ENCODE assay signal across 24 cellular contexts in genomic region chr17:50549256-50549941, GRCh38. TPM values are rescaled to one million over a fixed set of nuclear protein-coding genes. Genes with fewer than 3 reads are reported as not detected.
A peak's percentile ranks its signal among the peaks of the same experiment; 100 is the strongest.
DNase-seq lines count a peak whose midpoint lies in the region; ATAC-seq, FAIRE-seq and TF ChIP-seq lines count a peak whose summit lies in the region.
"Had no signal": no experiment of that assay in that cellular context is flagged by ENCODE, and none has a peak within 500 bp of the region (broad histone marks: within the 10 kb centered on the region; RNA-seq: fewer than 3 reads in every experiment).

No MANE protein-coding gene starts in this region.

- no peak overlapping the region for H3K27ac ChIP-seq in CD8-positive, alpha-beta memory T cell (ENCODE audit: low read depth, low read length)
- H3K27ac ChIP-seq in IMR-90 (ENCODE audit: insufficient read depth, low read length) = no peak overlapping the region
- H3K27ac ChIP-seq in K562 (ENCODE audit: extremely low read depth, low read depth, low read length) = no peak overlapping the region
- H3K27ac ChIP-seq in right lobe of liver = peak overlapping the region in 1 of 3 donors; percentile 53
- H3K27ac ChIP-seq in prostate gland = no peak overlapping the region
- H3K27ac ChIP-seq: SK-N-MC had no signal

- no peak overlapping the region for H2BK5ac ChIP-seq in IMR-90 (ENCODE audit: low read depth, low read length, poor library complexity, severe bottlenecking)

- TF ChIP-seq CTCF in IMR-90 (conservative IDR thresholded peaks at IDR 0.05; ENCODE audit: low read depth, low read length) = no peak
- no peak for TF ChIP-seq CTCF in K562 (IDR thresholded peaks at IDR 0.05 in 2 of 3, conservative IDR thresholded peaks at IDR 0.05 in 1 of 3; ENCODE audit: insufficient read depth in 2 of 3, low read depth in 1 of 3, low read length in 3 of 3)
- peak in 3 of 4 donors; percentile 6 to 31 (median 8) for TF ChIP-seq CTCF in right lobe of liver (IDR thresholded peaks at IDR 0.05)
- no peak for TF ChIP-seq CTCF in prostate gland (IDR thresholded peaks at IDR 0.05)

- H3K4me3 Mint-ChIP-seq in CD8-positive, alpha-beta memory T cell = peak overlapping the region in 4 of 7 donors; percentile 2 to 89 (median 21)

- in situ Hi-C loops in IMR-90 (cut with MboI; ENCODE audit: low sequenced_read_pairs) = loop anchor here (5.0 to 10.0 kb wide), 4 partner anchors 78 to 405 kb away; no protein-coding TSS in a partner anchor
- in situ Hi-C loops in K562 (cut with MboI) = loop anchor here (5.0 to 10.0 kb wide), 4 partner anchors 78 to 405 kb away; no protein-coding TSS in a partner anchor

- H3K9ac ChIP-seq in IMR-90 (ENCODE audit: low read depth, low read length) = no peak overlapping the region
- 0 out of 4 replicates have a peak overlapping the region, but pooled peaks of 1 of the 2 experiments have one; percentile 37 for H3K9ac ChIP-seq in K562 (ENCODE audit: insufficient read depth in 1 of 2, low read depth in 2 of 2, low read length in 2 of 2)

- H2BK15ac ChIP-seq in IMR-90 (ENCODE audit: low read depth, low read length) = no peak overlapping the region

- no peak overlapping the region for H4K8ac ChIP-seq in IMR-90 (ENCODE audit: low read depth in 2 of 2, low read length in 2 of 2)

- peak; percentile 19 for FAIRE-seq in K562 (lab: Jason Lieb, UNC)
- FAIRE-seq: A204.1, GM12878, GM18507, RCC 7860 had no signal

- peaks cover 4 to 15% (median 5%) of the 10 kb centered on the region in 3 donors for H3K4me1 Mint-ChIP-seq in CD8-positive, alpha-beta memory T cell

- H3K14ac ChIP-seq in IMR-90 (replicated peaks; ENCODE audit: low read depth, low read length) = no peak overlapping the region

- CTCF ChIA-PET in CD8-positive, alpha-beta memory T cell (lab: Charles Lee) = interaction anchor here (2.6 to 3.5 kb wide), 2 partner anchors 77 to 80 kb away, joined by 6 to 14 read pairs; no protein-coding TSS in a partner anchor
- CTCF ChIA-PET in IMR-90 (lab: Yijun Ruan, JAX) = interaction anchor here (1.2 to 2.4 kb wide), 3 partner anchors 77 to 146 kb away, joined by 8 to 28 read pairs (median 8); no protein-coding TSS in a partner anchor
- CTCF ChIA-PET in K562 (lab: Yijun Ruan, JAX; ENCODE audit: low intra/inter-chr PET ratio) = no interaction called here

- H2BK120ac ChIP-seq in IMR-90 (ENCODE audit: low read depth, low read length) = no peak overlapping the region

- POLR2A ChIA-PET in CD8-positive, alpha-beta memory T cell (lab: Charles Lee) = no interaction called here
- POLR2A ChIA-PET in IMR-90 (lab: Charles Lee; ENCODE audit: unreplicated experiment) = no interaction called here
- POLR2A ChIA-PET in K562 (lab: Yijun Ruan, JAX) = interaction anchor here (0.6 to 0.8 kb wide), 4 partner anchors 77 to 750 kb away, joined by 3 to 5 read pairs (median 4); partner anchors contain the start of gene TOB1

- H3K36me3 ChIP-seq in CD8-positive, alpha-beta memory T cell (ENCODE audit: insufficient read depth, low read length) = no peaks in the 10 kb centered on the region
- H3K36me3 ChIP-seq in IMR-90 (ENCODE audit: control insufficient read depth, insufficient read depth, low read length) (peaks cover 15% of the 10 kb centered on the region; the same call in 1 of the 2 replicates), K562 (ENCODE audit: control insufficient read depth, insufficient read depth, low read length) (no peaks in the 10 kb centered on the region), right lobe of liver (no peaks in the 10 kb centered on the region), prostate gland (no peaks in the 10 kb centered on the region)
- H3K36me3 ChIP-seq: BE2C had no signal

- dilution Hi-C loops in IMR-90 (cut with HindIII; ENCODE audit: low sequenced_read_pairs, unreplicated experiment) = no loop called here

- H3K4ac ChIP-seq in IMR-90 (ENCODE audit: low read depth, low read length) = no peak overlapping the region

- H2BK20ac ChIP-seq in IMR-90 (ENCODE audit: low read depth, low read length) = no peak overlapping the region

- 79% methylated on average over 5 of the region's 19 CpGs; no CpG with 5 or more reads in 1 of the 2 experiments for WGBS in IMR-90 (ENCODE audit: extremely low coverage in 2 of 2, insufficient read length in 1 of 2), 2 experiments
- WGBS in K562 (ENCODE audit: insufficient coverage, low coverage, missing lambda C conversion rate) = 80% methylated on average over 18 of the region's 19 CpGs
- 34% methylated on average over 11 of the region's 19 CpGs for WGBS in right lobe of liver (ENCODE audit: insufficient coverage, low coverage, low lambda C conversion rate, missing lambda C conversion rate)
- 88% methylated on average over 19 of the region's 19 CpGs for WGBS in prostate gland

- H3K4me2 ChIP-seq in IMR-90 (ENCODE audit: low read depth, low read length) (no peak overlapping the region), K562 (ENCODE audit: insufficient read depth, low read length) (no peak overlapping the region)

- no peak overlapping the region for H2AK5ac ChIP-seq in IMR-90 (ENCODE audit: low read depth, low read length)

- H3K27ac Mint-ChIP-seq in CD8-positive, alpha-beta memory T cell = peak overlapping the region in 2 of 8 donors; percentile 14 to 89

- no peak overlapping the region for H3K23ac ChIP-seq in IMR-90 (ENCODE audit: low read depth, low read length)

- no peak overlapping the region for H4K5ac ChIP-seq in IMR-90 (ENCODE audit: low read depth, low read length)

- peaks cover 0 to 3% (median 0%) of the 10 kb centered on the region in 3 donors for H3K36me3 Mint-ChIP-seq in CD8-positive, alpha-beta memory T cell

- H3K4me3 ChIP-seq in CD8-positive, alpha-beta memory T cell (ENCODE audit: low read length) = no peak overlapping the region
- H3K4me3 ChIP-seq in IMR-90 (ENCODE audit: insufficient read depth, low read depth, low read length) = no peak overlapping the region
- H3K4me3 ChIP-seq in K562 = no peak overlapping the region
- H3K4me3 ChIP-seq in right lobe of liver = no peak overlapping the region
- H3K4me3 ChIP-seq in prostate gland = no peak overlapping the region
- H3K4me3 ChIP-seq: GM12878, HAP-1, SK-N-MC had no signal

- no peaks in the 10 kb centered on the region for H3K27me3 ChIP-seq in CD8-positive, alpha-beta memory T cell (ENCODE audit: insufficient read depth, low read length, poor library complexity, severe bottlenecking)
- no peaks in the 10 kb centered on the region for H3K27me3 ChIP-seq in IMR-90 (ENCODE audit: control insufficient read depth, insufficient read depth, low read length)
- H3K27me3 ChIP-seq in K562 (ENCODE audit: control insufficient read depth in 2 of 2, insufficient read depth in 2 of 2, low read length in 2 of 2) = peaks cover under 1 to 19% of the 10 kb centered on the region in 2 experiments; a peak in 2 of 5 replicates
- H3K27me3 ChIP-seq in right lobe of liver = no peaks in the 10 kb centered on the region
- H3K27me3 ChIP-seq in prostate gland (replicated peaks; ENCODE audit: insufficient read depth) = no peaks in the 10 kb centered on the region
- H3K27me3 ChIP-seq: BE2C had no signal

- H3K56ac ChIP-seq in IMR-90 (ENCODE audit: extremely low read depth, insufficient read depth, low read length) = no peak overlapping the region

- no peaks in the 10 kb centered on the region for H3K9me3 ChIP-seq in CD8-positive, alpha-beta memory T cell (ENCODE audit: low read length)
- H3K9me3 ChIP-seq in IMR-90 (ENCODE audit: control insufficient read depth, insufficient read depth, low read length) (no peaks in the 10 kb centered on the region), K562 (replicated peaks; ENCODE audit: control insufficient read depth, insufficient read depth, low read depth, low read length) (no peaks in the 10 kb centered on the region), right lobe of liver (no peaks in the 10 kb centered on the region), prostate gland (no peaks in the 10 kb centered on the region)
- H3K9me3 ChIP-seq: BE2C, HAP-1 had no signal

- TF ChIP-seq POLR2A in IMR-90 (IDR thresholded peaks at IDR 0.05; ENCODE audit: low read depth, low read length) (no peak), K562 (conservative IDR thresholded peaks at IDR 0.05) (no peak), right lobe of liver (IDR thresholded peaks at IDR 0.05) (no peak), prostate gland (IDR thresholded peaks at IDR 0.05) (no peak)

- peaks cover 0 to 11% of the 10 kb centered on the region in 2 experiments; a peak in 2 of 4 replicates for H3K79me1 ChIP-seq in IMR-90 (ENCODE audit: low read depth in 1 of 2, low read length in 2 of 2)

- 0 out of 2 replicates have a peak, but pooled peaks cover 8% of the 10 kb centered on the region for H4K20me1 ChIP-seq in IMR-90 (ENCODE audit: insufficient read depth, low read length)
- no peaks in the 10 kb centered on the region; the same call in 1 of the 2 replicates for H4K20me1 ChIP-seq in K562 (replicated peaks; ENCODE audit: control insufficient read depth, insufficient read depth, low read length)

- no peak overlapping the region for H4K91ac ChIP-seq in IMR-90 (ENCODE audit: insufficient read depth, low read depth, low read length)

- H2AK9ac ChIP-seq in IMR-90 (replicated peaks; ENCODE audit: low read depth, low read length, poor library complexity) = peak overlapping the region; percentile 78

- no TSS peak for BruUV-seq in IMR-90 (replicated peaks; lab: Mats Ljungman, UMichigan)
- no TSS peak for BruUV-seq in K562 (replicated peaks; lab: Mats Ljungman, UMichigan)

- DNase-seq in CD8-positive, alpha-beta memory T cell = no peak
- no peak for DNase-seq in IMR-90
- no peak for DNase-seq in K562 (ENCODE audit: extremely low read depth in 1 of 4, low spot score in 3 of 4)
- peak; percentile 53 to 75 (median 69) for DNase-seq in right lobe of liver
- no peak for DNase-seq in activated T-cell treated with anti-CD3 and anti-CD28 coated beads, Interleukin-2, amount 50 U/mL, for 48 hours
- DNase-seq in prostate gland (ENCODE audit: low spot score) = no peak
- no peak for DNase-seq in DMS53 (lab: John Stamatoyannopoulos, UW)
- DNase-seq: BE2C; CD4-positive, CD25-positive, alpha-beta regulatory T cell; DMS153; GF-D8; KBM-7; NCI-H1105 treated with DMSO at 0.1 percent for 48 hours; NCI-H1694; NCI-H2081 treated with DMSO at 0.1 percent for 48 hours; NCI-H446 treated with DMSO at 0.1 percent for 48 hours; Right ventricle myocardium superior had no signal

- ATAC-seq in IMR-90 (ENCODE audit: low read depth) (no peak), K562 (no peak), right lobe of liver (peak; percentile 25 to 57 (median 34)), GM19351 (IDR thresholded peaks at IDR 0.05; ENCODE audit: unreplicated experiment) (no peak)
- ATAC-seq: GM12878 had no signal

- no peak for TF ChIP-seq RAD21 in IMR-90 (IDR thresholded peaks at IDR 0.05; ENCODE audit: low read length)
- no peak for TF ChIP-seq RAD21 in K562 (CRISPR knock-in tag; conservative IDR thresholded peaks at IDR 0.05 in 1 of 2, IDR thresholded peaks at IDR 0.05 in 1 of 2)

- H3K79me2 ChIP-seq in K562 (ENCODE audit: control insufficient read depth, insufficient read depth, low read length) = no peaks in the 10 kb centered on the region

- TF ChIP-seq EP300 in K562 (IDR thresholded peaks at IDR 0.05; ENCODE audit: low read length) = no peak

- peak overlapping the region; percentile 11 for H2AFZ ChIP-seq in IMR-90 (replicated peaks; ENCODE audit: low read length, poor library complexity)
- H2AFZ ChIP-seq in K562 (ENCODE audit: low read depth, low read length) = no peak overlapping the region

- H3K4me1 ChIP-seq in CD8-positive, alpha-beta memory T cell (ENCODE audit: insufficient read depth, low read length) = peaks cover 16% of the 10 kb centered on the region
- peaks cover 6% of the 10 kb centered on the region for H3K4me1 ChIP-seq in IMR-90 (ENCODE audit: control insufficient read depth, insufficient read depth, low read length)
- peaks cover 9 to 45% of the 10 kb centered on the region in 2 experiments; a peak in 4 of 5 replicates for H3K4me1 ChIP-seq in K562 (replicated peaks in 1 of 2; ENCODE audit: control insufficient read depth in 2 of 2, insufficient read depth in 2 of 2, low read length in 2 of 2)
- H3K4me1 ChIP-seq in right lobe of liver = peaks cover 0 to 28% (median 11%) of the 10 kb centered on the region in 4 donors
- H3K4me1 ChIP-seq in prostate gland (replicated peaks) = peaks cover 4% of the 10 kb centered on the region

- peaks cover 5% of the 10 kb centered on the region for H3K9me1 ChIP-seq in IMR-90 (ENCODE audit: insufficient read depth, low read length)
- no peaks in the 10 kb centered on the region for H3K9me1 ChIP-seq in K562 (ENCODE audit: control insufficient read depth, insufficient read depth, low read length)

- intact Hi-C loops in IMR-90 (cut with micrococcal nuclease) (loop anchor here (10.0 kb wide), 1 partner anchor 405 kb away; no protein-coding TSS in a partner anchor), K562 (cut with micrococcal nuclease) (loop anchor here (5.0 kb wide), 1 partner anchor 393 kb away; no protein-coding TSS in a partner anchor), right lobe of liver (cut with DNase I) (loop anchor here in 1 of 2 donors (5.0 kb wide), 1 partner anchor 148 kb away; no protein-coding TSS in a partner anchor), prostate gland (cut with DNase I) (loop anchor here (5.0 to 10.0 kb wide), 3 partner anchors 133 to 405 kb away; no protein-coding TSS in a partner anchor)

- no peak overlapping the region for H3K18ac ChIP-seq in IMR-90 (ENCODE audit: low read depth, low read length)

- H3K9me3 Mint-ChIP-seq in CD8-positive, alpha-beta memory T cell = no peaks in the 10 kb centered on the region
- H3K9me3 Mint-ChIP-seq: CD4-positive, CD25-positive, alpha-beta regulatory T cell had no signal

- peaks cover 0 to 5% of the 10 kb centered on the region in 2 donors for H3K27me3 Mint-ChIP-seq in CD8-positive, alpha-beta memory T cell
- H3K27me3 Mint-ChIP-seq: CD4-positive, CD25-positive, alpha-beta regulatory T cell had no signal

RNA-seq across cellular contexts. Expression of gene SPATA20, which starts 2.4 kb away (rescaled TPM):
- 10 to 100 TPM; 34.7 to 42.9 TPM for total RNA-seq in CD8-positive, alpha-beta memory T cell
- polyA plus RNA-seq in CD8-positive, alpha-beta memory T cell = 11.0 TPM
- 15.6 and 17.0 TPM in 2 replicates for total RNA-seq in IMR-90 (2012; rRNA removed)
- 31.9 and 35.0 TPM in 2 replicates for polyA plus RNA-seq in IMR-90 (2012; rRNA removed)
- polyA plus RNA-seq in IMR-90 (2012; cell fraction: cytosol; rRNA removed) = 22.4 and 29.6 TPM in 2 replicates
- 207 and 453 TPM in 2 replicates for polyA plus RNA-seq in IMR-90 (2012; cell fraction: nucleus; rRNA removed; ENCODE audit: low replicate concordance)
- 6.5 and 16.4 TPM in 2 replicates for total RNA-seq in K562 (2011; cell fraction: chromatin; rRNA removed; ENCODE audit: low replicate concordance)
- 10.9 and 11.0 TPM in 2 replicates for total RNA-seq in K562 (2011; cell fraction: nucleolus; rRNA removed)
- total RNA-seq in K562 (2011; cell fraction: nucleoplasm; rRNA removed) = 5.4 and 7.9 TPM in 2 replicates
- total RNA-seq in K562 (2014; rRNA removed) = 1.0 and 2.6 TPM in 2 replicates
- total RNA-seq in K562 (2014; rRNA removed; fragmentation: Illumina TruSeq; extraction: Trizol) = 0.67 and 0.80 TPM in 2 replicates
- total RNA-seq in K562 (2015; rRNA removed; fragmentation: Illumina TruSeq; extraction: Trizol) = 1.8 and 2.1 TPM in 2 replicates
- total RNA-seq in K562 (2021) = 2.5 and 3.2 TPM in 2 replicates
- 1.5 and 5.8 TPM in 2 replicates for polyA plus RNA-seq in K562 (2011; rRNA removed)
- 1.6 and 2.9 TPM in 2 replicates for polyA plus RNA-seq in K562 (2011; cell fraction: cytosol; rRNA removed)
- polyA plus RNA-seq in K562 (2011; cell fraction: nucleus; rRNA removed) = 33.3 and 59.9 TPM in 2 replicates
- polyA plus RNA-seq in K562 (2012) = 2.7 and 9.9 TPM in 2 replicates
- polyA plus RNA-seq in K562 (2014; fragmentation: Illumina TruSeq; extraction: Trizol) = 1.3 and 2.1 TPM in 2 replicates
- under 1 TPM; 0.08 to 0.13 TPM for polyA plus RNA-seq in K562 (2014; fragmentation: Nextera tagmentation; extraction: Ambion mirVana)
- polyA plus RNA-seq in K562 (2014; rRNA removed) = 3.7 and 4.0 TPM in 2 replicates
- 1.6 and 1.8 TPM in 2 replicates for polyA minus RNA-seq in K562 (2011; rRNA and poly(A)+ RNA removed)
- polyA minus RNA-seq in K562 (2011; cell fraction: cytosol; rRNA and poly(A)+ RNA removed) = 0.48 and 5.2 TPM in 2 replicates
- 7.9 and 20.1 TPM in 2 replicates for polyA minus RNA-seq in K562 (2011; cell fraction: nucleus; rRNA and poly(A)+ RNA removed)
- 100 to 1,000 TPM in 1 of 6 experiments, 10 to 100 TPM in 5; 29.6 to 203 (median 34.2) TPM for total RNA-seq in right lobe of liver
- 100 to 1,000 TPM; 188 to 208 TPM for total RNA-seq in prostate gland

RNA-seq across cellular contexts. Expression of gene CACNA1G, which starts 11.1 kb away (rescaled TPM):
- total RNA-seq in CD8-positive, alpha-beta memory T cell = under 1 TPM in 1 of 2 experiments, not detected in 1; 0.07 TPM
- not detected for polyA plus RNA-seq in CD8-positive, alpha-beta memory T cell
- total RNA-seq in IMR-90 (2012; rRNA removed) (under 0.01 TPM in 1 of 2 replicates, not detected in the other), K562 (2014; rRNA removed) (not detected in 2 replicates), K562 (2014; rRNA removed; fragmentation: Illumina TruSeq; extraction: Trizol) (not detected in 2 replicates), K562 (2015; rRNA removed; fragmentation: Illumina TruSeq; extraction: Trizol) (not detected in 2 replicates), K562 (2021) (not detected in 2 replicates), right lobe of liver (not detected), prostate gland (1 to 10 TPM; 3.4 to 6.6 TPM)
- polyA plus RNA-seq in IMR-90 (2012; rRNA removed) (0.03 TPM in 2 replicates), K562 (2011; rRNA removed) (0.01 TPM in 1 of 2 replicates, not detected in the other), K562 (2014; fragmentation: Illumina TruSeq; extraction: Trizol) (not detected in 2 replicates), K562 (2014; fragmentation: Nextera tagmentation; extraction: Ambion mirVana) (not detected), K562 (2014; rRNA removed) (not detected in 2 replicates)
- 0.08 TPM in 1 of 2 replicates, not detected in the other for polyA plus RNA-seq in IMR-90 (2012; cell fraction: cytosol; rRNA removed)
- polyA plus RNA-seq in IMR-90 (2012; cell fraction: nucleus; rRNA removed; ENCODE audit: low replicate concordance) = 0.08 and 0.10 TPM in 2 replicates
- total RNA-seq in K562 (2011; cell fraction: chromatin; rRNA removed; ENCODE audit: low replicate concordance) = 0.23 TPM in 2 replicates
- not detected in 2 replicates for total RNA-seq in K562 (2011; cell fraction: nucleolus; rRNA removed)
- not detected in 2 replicates for total RNA-seq in K562 (2011; cell fraction: nucleoplasm; rRNA removed)
- polyA plus RNA-seq in K562 (2011; cell fraction: cytosol; rRNA removed) = 0.07 TPM in 1 of 2 replicates, not detected in the other
- 0.07 TPM in 2 replicates for polyA plus RNA-seq in K562 (2011; cell fraction: nucleus; rRNA removed)
- 0.06 TPM in 1 of 2 replicates, not detected in the other for polyA plus RNA-seq in K562 (2012)
- not detected in 2 replicates for polyA minus RNA-seq in K562 (2011; rRNA and poly(A)+ RNA removed)
- not detected in 2 replicates for polyA minus RNA-seq in K562 (2011; cell fraction: cytosol; rRNA and poly(A)+ RNA removed)
- polyA minus RNA-seq in K562 (2011; cell fraction: nucleus; rRNA and poly(A)+ RNA removed) = not detected in 2 replicates
- polyA plus RNA-seq: CD4-positive, CD25-positive, alpha-beta regulatory T cell had no signal

RNA-seq across cellular contexts. Expression of gene EPN3, which starts 16.9 kb away (rescaled TPM):
- total RNA-seq in CD8-positive, alpha-beta memory T cell = not detected
- polyA plus RNA-seq in CD8-positive, alpha-beta memory T cell = not detected
- not detected in 2 replicates for total RNA-seq in IMR-90 (2012; rRNA removed)
- polyA plus RNA-seq in IMR-90 (2012; rRNA removed) = 0.09 TPM in 1 of 2 replicates, not detected in the other
- 0.07 TPM in 1 of 2 replicates, not detected in the other for polyA plus RNA-seq in IMR-90 (2012; cell fraction: cytosol; rRNA removed)
- polyA plus RNA-seq in IMR-90 (2012; cell fraction: nucleus; rRNA removed; ENCODE audit: low replicate concordance) = 0.07 TPM in 1 of 2 replicates, not detected in the other
- total RNA-seq in K562 (2011; cell fraction: chromatin; rRNA removed; ENCODE audit: low replicate concordance) = 0.09 TPM in 1 of 2 replicates, not detected in the other
- 0.33 TPM in 1 of 2 replicates, not detected in the other for total RNA-seq in K562 (2011; cell fraction: nucleolus; rRNA removed)
- not detected in 2 replicates for total RNA-seq in K562 (2011; cell fraction: nucleoplasm; rRNA removed)
- total RNA-seq in K562 (2014; rRNA removed) = not detected in 2 replicates
- not detected in 2 replicates for total RNA-seq in K562 (2014; rRNA removed; fragmentation: Illumina TruSeq; extraction: Trizol)
- total RNA-seq in K562 (2015; rRNA removed; fragmentation: Illumina TruSeq; extraction: Trizol) = not detected in 2 replicates
- 0.16 TPM in 2 replicates for total RNA-seq in K562 (2021)
- polyA plus RNA-seq in K562 (2011; rRNA removed) = not detected in 2 replicates
- 0.01 TPM in 1 of 2 replicates, not detected in the other for polyA plus RNA-seq in K562 (2011; cell fraction: cytosol; rRNA removed)
- polyA plus RNA-seq in K562 (2011; cell fraction: nucleus; rRNA removed) = 0.04 and 0.07 TPM in 2 replicates
- not detected in 2 replicates for polyA plus RNA-seq in K562 (2012)
- polyA plus RNA-seq in K562 (2014; fragmentation: Illumina TruSeq; extraction: Trizol) = not detected in 2 replicates
- not detected for polyA plus RNA-seq in K562 (2014; fragmentation: Nextera tagmentation; extraction: Ambion mirVana)
- not detected in 2 replicates for polyA plus RNA-seq in K562 (2014; rRNA removed)
- 0.09 TPM in 1 of 2 replicates, not detected in the other for polyA minus RNA-seq in K562 (2011; rRNA and poly(A)+ RNA removed)
- polyA minus RNA-seq in K562 (2011; cell fraction: cytosol; rRNA and poly(A)+ RNA removed) = not detected in 2 replicates
- polyA minus RNA-seq in K562 (2011; cell fraction: nucleus; rRNA and poly(A)+ RNA removed) = 0.11 TPM in 1 of 2 replicates, not detected in the other
- total RNA-seq in right lobe of liver = under 1 TPM in 2 of 6 experiments, not detected in 4; 0.06 to 0.27 TPM
- total RNA-seq in prostate gland = 100 to 1,000 TPM in 1 of 2 donors, 10 to 100 TPM in 1; 60.8 to 108 TPM
- total RNA-seq: CD4-positive, CD25-positive, alpha-beta regulatory T cell; GM12878 had no signal
- polyA plus RNA-seq: CD4-positive, CD25-positive, alpha-beta regulatory T cell had no signal

RNA-seq across cellular contexts. Expression of gene MYCBPAP, which starts 41.2 kb away (rescaled TPM):
- total RNA-seq in CD8-positive, alpha-beta memory T cell = under 1 TPM; 0.83 to 0.86 TPM
- polyA plus RNA-seq in CD8-positive, alpha-beta memory T cell = not detected
- total RNA-seq in IMR-90 (2012; rRNA removed) (under 0.01 and 0.18 TPM in 2 replicates), K562 (2014; rRNA removed) (not detected in 2 replicates), K562 (2014; rRNA removed; fragmentation: Illumina TruSeq; extraction: Trizol) (not detected in 2 replicates), K562 (2015; rRNA removed; fragmentation: Illumina TruSeq; extraction: Trizol) (not detected in 2 replicates), K562 (2021) (not detected in 2 replicates), right lobe of liver (under 1 TPM in 1 of 6 experiments, not detected in 5; 0.51 TPM), prostate gland (10 to 100 TPM in 1 of 2 donors, under 1 TPM in 1; 0.14 to 12.6 TPM)
- polyA plus RNA-seq in IMR-90 (2012; rRNA removed) (0.17 and 0.30 TPM in 2 replicates), K562 (2011; rRNA removed) (not detected in 2 replicates), K562 (2014; fragmentation: Illumina TruSeq; extraction: Trizol) (not detected in 2 replicates), K562 (2014; fragmentation: Nextera tagmentation; extraction: Ambion mirVana) (not detected), K562 (2014; rRNA removed) (not detected in 2 replicates)
- 0.07 and 0.42 TPM in 2 replicates for polyA plus RNA-seq in IMR-90 (2012; cell fraction: cytosol; rRNA removed)
- 0.82 and 2.1 TPM in 2 replicates for polyA plus RNA-seq in IMR-90 (2012; cell fraction: nucleus; rRNA removed; ENCODE audit: low replicate concordance)
- total RNA-seq in K562 (2011; cell fraction: chromatin; rRNA removed; ENCODE audit: low replicate concordance) = not detected in 2 replicates
- total RNA-seq in K562 (2011; cell fraction: nucleolus; rRNA removed) = 0.50 TPM in 1 of 2 replicates, not detected in the other
- total RNA-seq in K562 (2011; cell fraction: nucleoplasm; rRNA removed) = 0.31 and 1.5 TPM in 2 replicates
- not detected in 2 replicates for polyA plus RNA-seq in K562 (2011; cell fraction: cytosol; rRNA removed)
- polyA plus RNA-seq in K562 (2011; cell fraction: nucleus; rRNA removed) = 0.07 TPM in 1 of 2 replicates, not detected in the other
- not detected in 2 replicates for polyA plus RNA-seq in K562 (2012)
- not detected in 2 replicates for polyA minus RNA-seq in K562 (2011; rRNA and poly(A)+ RNA removed)
- not detected in 2 replicates for polyA minus RNA-seq in K562 (2011; cell fraction: cytosol; rRNA and poly(A)+ RNA removed)
- polyA minus RNA-seq in K562 (2011; cell fraction: nucleus; rRNA and poly(A)+ RNA removed) = not detected in 2 replicates

Comparison
In these comparisons a context has a peak if more than half of its experiments do, and no peak if none do; other contexts are left out.
1. DNase-seq: peak in right lobe of liver (3 of 3); none in CD8-positive, alpha-beta memory T cell (0 of 5), IMR-90 (single experiment), K562 (0 of 4), activated T-cell treated with anti-CD3 and anti-CD28 coated beads, Interleukin-2, amount 50 U/mL, for 48 hours (0 of 2), prostate gland (single experiment) and DMS53 (single experiment).
2. ATAC-seq: peak in right lobe of liver (4 of 4); none in IMR-90 (single experiment), K562 (single experiment) and GM19351 (single experiment).
3. CTCF ChIP-seq: peak in right lobe of liver (3 of 4); none in IMR-90 (single experiment), K562 (0 of 3) and prostate gland (0 of 4).
4. RNA of gene EPN3, which starts 16.9 kb away (total RNA-seq): 60.8 to 108 TPM in prostate gland; not detected in CD8-positive, alpha-beta memory T cell, 0.06 to 0.27 TPM in right lobe of liver, 0.09 to 0.33 TPM in K562 and not detected in IMR-90; every median in the first group is over 10 times any median in the second.